Comparison of ENCODE assay signal across 9 cellular contexts in the genomic region with DNA sequence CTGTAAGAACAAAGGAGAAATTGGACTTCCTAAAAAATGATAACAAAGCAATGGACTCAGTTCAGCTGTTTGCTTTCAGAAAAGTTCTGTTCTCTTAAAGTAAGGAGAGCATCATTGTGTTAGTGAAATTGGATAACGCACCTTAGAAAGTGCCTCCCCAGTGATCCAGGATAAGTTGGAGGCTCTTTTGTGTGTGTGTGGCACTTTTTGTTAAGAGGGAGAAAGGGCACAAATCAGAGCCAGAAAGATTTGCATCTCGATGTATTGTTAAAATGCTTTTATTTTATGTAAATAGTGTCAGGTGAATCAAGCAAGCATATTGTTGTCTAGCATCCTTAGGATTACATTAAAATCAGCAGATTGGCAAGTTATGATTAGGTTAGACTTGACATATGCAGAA. TPM values are rescaled to one million over a fixed set of nuclear protein-coding genes. Genes with fewer than 3 reads are reported as not detected.
DNase-seq lines count a peak whose midpoint lies in the region; ATAC-seq and TF ChIP-seq lines count a peak whose summit lies in the region.
"Had no signal": no experiment of that assay in that cellular context is flagged by ENCODE, and none has a peak within 500 bp of the region (broad histone marks: within the 10 kb centered on the region; RNA-seq: fewer than 3 reads in every experiment).

No MANE protein-coding gene starts in this region.

- H3K4me1 Mint-ChIP-seq in chondrocyte (ENCODE audit: low read depth): peaks cover 55% of the 10 kb centered on the region
- H3K4me1 Mint-ChIP-seq in nephron: peaks cover 32% of the 10 kb centered on the region

- peak overlapping the region in 3 of 11 experiments; percentile 88 to 91 (median 91); a peak in 4 of 22 replicates for H3K9ac ChIP-seq in BLaER1 treated with 17β-estradiol and CSF1 and Interleukin-3, amounts not matched to agents 10 nM and 100 nM

- H3K27ac ChIP-seq in BLaER1 treated with 17β-estradiol and CSF1 and Interleukin-3, amounts not matched to agents 10 nM and 100 nM: peak overlapping the region in 2 of 11 experiments; percentile 86 to 91; a peak in 1 of 22 replicates
- H3K27ac ChIP-seq in suprapubic skin: no peak overlapping the region

- H3K4me2 ChIP-seq in BLaER1 treated with 17β-estradiol and CSF1 and Interleukin-3, amounts not matched to agents 10 nM and 100 nM: peak overlapping the region; percentile 80 to 91 (median 84); a peak in 20 of 22 replicates

- TF ChIP-seq CTCF in chondrocyte (IDR thresholded peaks at IDR 0.05) (no peak), nephron (IDR thresholded peaks at IDR 0.05; ENCODE audit: unreplicated experiment in 3 of 3) (no peak), suprapubic skin (IDR thresholded peaks at IDR 0.05) (no peak)

- DNase-seq in HAP-1 (ENCODE audit: low spot score in 2 of 2) (peak; percentile 36 to 67), chondrocyte (ENCODE audit: low spot score) (no peak), HuH-7.5 (ENCODE audit: low spot score) (no peak), suprapubic skin (ENCODE audit: low spot score in 2 of 2) (no peak)
- DNase-seq: NCI-H226 had no signal

- peaks cover 0 to 31% (median 14%) of the 10 kb centered on the region in 11 experiments; a peak in 16 of 22 replicates for H3K9me3 ChIP-seq in BLaER1 treated with 17β-estradiol and CSF1 and Interleukin-3, amounts not matched to agents 10 nM and 100 nM (replicated peaks in 1 of 11)
- H3K9me3 ChIP-seq in HAP-1: no peaks in the 10 kb centered on the region
- H3K9me3 ChIP-seq in suprapubic skin: no peaks in the 10 kb centered on the region

- H3K27me3 ChIP-seq in BLaER1 treated with 17β-estradiol and CSF1 and Interleukin-3, amounts not matched to agents 10 nM and 100 nM: peaks cover 0 to 10% (median 0%) of the 10 kb centered on the region in 11 experiments; a peak in 3 of 22 replicates
- H3K27me3 ChIP-seq in HAP-1 (ENCODE audit: low read depth): no peaks in the 10 kb centered on the region
- H3K27me3 ChIP-seq in suprapubic skin: no peaks in the 10 kb centered on the region

- peak overlapping the region; percentile 100 for H3K4me3 Mint-ChIP-seq in chondrocyte (ENCODE audit: unreplicated experiment)
- H3K4me3 Mint-ChIP-seq in nephron: peak overlapping the region; percentile 82 to 100 (median 98)

- H3K4me1 ChIP-seq in BLaER1 treated with 17β-estradiol and CSF1 and Interleukin-3, amounts not matched to agents 10 nM and 100 nM: peaks cover 23 to 42% (median 31%) of the 10 kb centered on the region in 10 experiments
- peaks cover 25% of the 10 kb centered on the region for H3K4me1 ChIP-seq in HAP-1
- peaks cover 19% of the 10 kb centered on the region for H3K4me1 ChIP-seq in suprapubic skin

- H3K4me3 ChIP-seq in BLaER1 treated with 17β-estradiol and CSF1 and Interleukin-3, amounts not matched to agents 10 nM and 100 nM: peak overlapping the region in 4 of 10 experiments; percentile 70 to 88 (median 78); a peak in 7 of 20 replicates
- H3K4me3 ChIP-seq in HAP-1 (no peak overlapping the region), suprapubic skin (no peak overlapping the region)

- in situ Hi-C loops in HAP-1 (cut with MboI; ENCODE audit: low sequenced_read_pairs): loop anchor here (10.0 kb wide), 1 partner anchor 49 kb away; no protein-coding TSS in a partner anchor

- TF ChIP-seq EP300 in suprapubic skin (IDR thresholded peaks at IDR 0.05): no peak

- 80% methylated on average over 2 of the region's 2 CpGs for WGBS in suprapubic skin

- peak overlapping the region; percentile 91 for H3K27ac Mint-ChIP-seq in chondrocyte (ENCODE audit: unreplicated experiment)
- peak overlapping the region; percentile 63 to 82 (median 76) for H3K27ac Mint-ChIP-seq in nephron

- H3K36me3 Mint-ChIP-seq in chondrocyte (ENCODE audit: low read depth) (peaks cover 13% of the 10 kb centered on the region), nephron (ENCODE audit: low read depth) (peaks cover 3% of the 10 kb centered on the region)

- no peaks in the 10 kb centered on the region for H4K20me1 ChIP-seq in BLaER1 treated with 17β-estradiol and CSF1 and Interleukin-3, amounts not matched to agents 10 nM and 100 nM

- no peak for TF ChIP-seq POLR2A in suprapubic skin (IDR thresholded peaks at IDR 0.05)

- H3K9me3 Mint-ChIP-seq in chondrocyte (ENCODE audit: low read depth) (no peaks in the 10 kb centered on the region), nephron (peaks cover 3% of the 10 kb centered on the region)

- H3K27me3 Mint-ChIP-seq in chondrocyte (ENCODE audit: low read depth) (no peaks in the 10 kb centered on the region), nephron (ENCODE audit: low read depth) (no peaks in the 10 kb centered on the region)

- ATAC-seq in activated CD4-positive, CD25-positive, alpha-beta regulatory T cell treated with anti-CD3 and anti-CD28 coated beads, Interleukin-2, amount 50 U/mL, for 24 hours: no peak
- ATAC-seq in GM21717 (IDR thresholded peaks at IDR 0.05; ENCODE audit: unreplicated experiment): no peak

- peaks cover 0 to 8% (median 0%) of the 10 kb centered on the region in 11 experiments; a peak in 3 of 22 replicates for H3K36me3 ChIP-seq in BLaER1 treated with 17β-estradiol and CSF1 and Interleukin-3, amounts not matched to agents 10 nM and 100 nM
- H3K36me3 ChIP-seq in HAP-1 (replicated peaks): no peaks in the 10 kb centered on the region
- H3K36me3 ChIP-seq in suprapubic skin: no peaks in the 10 kb centered on the region

RNA-seq across cellular contexts. Expression of gene STK38L, which starts 2.1 kb away (rescaled TPM):
- 219 to 248 TPM (median 222 TPM) in 3 replicates for total RNA-seq in chondrocyte
- 10 to 100 TPM; 16.5 to 28.7 (median 19.6) TPM for total RNA-seq in suprapubic skin

Comparison
In these comparisons a context has a peak if more than half of its experiments do, and no peak if none do; other contexts are left out.
1. DNase-seq: peak in HAP-1 (2 of 2); none in chondrocyte (single experiment), HuH-7.5 (single experiment) and suprapubic skin (0 of 2).